In the genomic region with DNA sequence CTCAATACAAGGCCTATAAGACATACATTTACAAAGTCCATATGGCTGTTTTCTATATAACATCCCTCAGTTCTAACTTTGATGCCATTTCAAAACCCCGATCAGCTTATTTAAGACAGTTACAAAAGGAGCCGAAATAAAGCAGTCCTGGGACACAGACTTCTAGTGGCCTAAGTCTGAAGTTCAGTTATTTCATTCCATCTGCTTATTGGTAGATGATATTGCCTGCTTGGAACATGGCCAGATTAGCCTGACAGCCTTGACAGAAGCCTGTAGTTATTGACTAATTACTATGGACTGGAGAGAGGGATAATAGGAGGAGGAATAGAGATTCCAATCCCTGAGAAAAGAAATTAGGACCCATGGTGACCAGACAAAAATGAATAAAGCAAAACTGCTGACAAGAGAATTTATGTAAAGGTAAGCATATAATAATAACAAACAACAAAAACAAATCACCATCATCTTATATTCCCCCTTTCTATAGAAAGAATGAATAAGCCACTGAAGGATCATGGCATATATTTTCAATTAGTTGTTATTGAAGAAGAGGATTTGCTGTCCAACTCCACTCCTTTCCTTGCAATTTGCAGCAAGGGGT, we compare ENCODE assay signal across 23 cellular contexts.
"Had no signal": no experiment of that assay in that cellular context is flagged by ENCODE, and none has a peak within 500 bp of the region (broad histone marks: within the 10 kb centered on the region; RNA-seq: fewer than 3 reads in every experiment).

No MANE protein-coding gene starts in this region.

- DNase-seq: activated B cell treated with CpG ODN at 0.5 μM for 24 hours; activated CD4-positive, alpha-beta T cell treated with anti-CD3 and anti-CD28 coated beads for 36 hours; activated CD4-positive, alpha-beta T cell treated with anti-CD3 and anti-CD28 coated beads, Interleukin-2, amount 50 U/mL, for 48 hours; activated CD8-positive, alpha-beta memory T cell treated with anti-CD3 and anti-CD28 coated beads, Interleukin-2, amount 50 U/mL, for 48 hours; activated naive CD4-positive, alpha-beta T cell treated with Interleukin-2 at 50 U/mL for 16 hours; activated naive CD8-positive, alpha-beta T cell treated with anti-CD3 and anti-CD28 coated beads for 36 hours; activated T-cell treated with anti-CD3 and anti-CD28 coated beads, Interleukin-2, amount 50 U/mL, for 4 hours; central memory CD4-positive, alpha-beta T cell; dermis blood vessel endothelial cell; effector CD8-positive, alpha-beta T cell; erythroblast; foreskin keratinocyte; left lung; naive thymus-derived CD8-positive, alpha-beta T cell; stimulated activated CD4-positive, alpha-beta T cell treated with anti-CD3 and anti-CD28 coated beads, Interleukin-12 subunit alpha, Interleukin-12 subunit beta, amount 100 ng/mL, for 4 hours; stimulated activated CD4-positive, alpha-beta T cell treated with anti-CD3 and anti-CD28 coated beads, Interleukin-4, amount 100 ng/mL, for 4 hours; stimulated activated naive CD8-positive, alpha-beta T cell treated with anti-CD3 and anti-CD28 coated beads, Interleukin-15, Interleukin-2, amounts not matched to agents 100 U/mL and 50 U/mL, for 24 hours; T1000; upper lobe of right lung had no signal

- H3K4me1 ChIP-seq: foreskin keratinocyte, left lung, neural progenitor cell, right atrium auricular region, upper lobe of right lung had no signal

- H3K27ac ChIP-seq: foreskin keratinocyte, left lung, neural progenitor cell, right atrium auricular region, upper lobe of right lung had no signal

- H3K4me2 ChIP-seq: neural progenitor cell had no signal

- H3K27me3 ChIP-seq: foreskin keratinocyte, left lung, neural progenitor cell, right atrium auricular region, upper lobe of right lung had no signal

- H3K9ac ChIP-seq: neural progenitor cell had no signal

- FAIRE-seq: astrocyte had no signal

- ATAC-seq: activated CD4-positive, alpha-beta T cell treated with anti-CD3 and anti-CD28 coated beads for 36 hours; activated T-cell treated with anti-CD3 and anti-CD28 coated beads, Interleukin-2, amount 50 U/mL, for 4 hours; foreskin keratinocyte; left lung; naive thymus-derived CD8-positive, alpha-beta T cell; stimulated activated naive CD8-positive, alpha-beta T cell treated with anti-CD3 and anti-CD28 coated beads, Interleukin-15, Interleukin-2, amounts not matched to agents 100 U/mL and 50 U/mL, for 24 hours; upper lobe of right lung had no signal

- H3K9me3 ChIP-seq: right atrium auricular region, upper lobe of right lung had no signal

- H3K36me3 ChIP-seq: left lung, neural progenitor cell, right atrium auricular region, upper lobe of right lung had no signal

- H3K4me3 ChIP-seq: left lung, lung, neural progenitor cell, right atrium auricular region, upper lobe of right lung had no signal

- H2AFZ ChIP-seq: neural progenitor cell had no signal
